ENCODE assay signal across 15 cellular contexts in the genomic region with DNA sequence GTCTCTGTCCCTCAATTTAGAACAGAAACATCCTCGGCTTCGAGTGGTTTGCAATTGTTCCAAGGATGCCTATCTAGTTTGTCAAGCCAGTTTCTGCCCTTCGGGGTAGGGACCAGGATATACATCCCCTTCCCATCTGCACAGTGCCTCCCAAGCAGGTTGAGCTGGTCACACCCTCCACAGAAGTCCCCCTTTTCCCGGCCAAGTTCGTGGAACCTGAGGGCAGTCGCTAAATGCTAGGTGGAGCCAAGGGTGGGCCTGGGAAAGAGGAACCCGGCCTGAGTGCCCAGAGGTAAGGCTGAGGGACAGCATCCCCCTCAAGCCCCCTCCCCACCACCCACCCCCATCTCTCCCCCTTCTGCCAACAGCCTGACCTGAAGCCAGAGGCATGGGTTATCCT.
A peak's percentile ranks its signal among the peaks of the same experiment; 100 is the strongest.
DNase-seq lines count a peak whose midpoint lies in the region; ATAC-seq and TF ChIP-seq lines count a peak whose summit lies in the region.
"Had no signal": no experiment of that assay in that cellular context is flagged by ENCODE, and none has a peak within 500 bp of the region (broad histone marks: within the 10 kb centered on the region; RNA-seq: fewer than 3 reads in every experiment).

No MANE protein-coding gene starts in this region.

- H3K9me3 ChIP-seq in WERI-Rb-1 (ENCODE audit: severe bottlenecking) (no peaks in the 10 kb centered on the region), neuronal stem cell (replicated peaks in 1 of 2; ENCODE audit: control insufficient read depth in 2 of 2, insufficient read depth in 1 of 2, low read depth in 1 of 2, low read length in 2 of 2) (no peaks in the 10 kb centered on the region)
- H3K9me3 ChIP-seq: BLaER1 treated with 17β-estradiol and CSF1 and Interleukin-3, amounts not matched to agents 10 nM and 100 nM had no signal

- H2BK12ac ChIP-seq in neuronal stem cell (ENCODE audit: low read length), result no peak overlapping the region

- H3K27me3 ChIP-seq in WERI-Rb-1 (ENCODE audit: insufficient read depth, low read depth, severe bottlenecking) (no peaks in the 10 kb centered on the region), neuronal stem cell (ENCODE audit: control insufficient read depth in 3 of 3, insufficient read depth in 3 of 3, low read depth in 1 of 3, low read length in 3 of 3) (peaks cover 0 to 10% (median 0%) of the 10 kb centered on the region in 3 experiments)
- H3K27me3 ChIP-seq: BLaER1 treated with 17β-estradiol and CSF1 and Interleukin-3, amounts not matched to agents 10 nM and 100 nM had no signal

- H2AFZ ChIP-seq in neuronal stem cell (ENCODE audit: low read length), result no peak overlapping the region
- H2AFZ ChIP-seq: GM23248 had no signal

- no peaks in the 10 kb centered on the region for H3K79me1 ChIP-seq in neuronal stem cell (ENCODE audit: low read depth, low read length)

- H3K14ac ChIP-seq in neuronal stem cell (ENCODE audit: low read length), result no peak overlapping the region

- H3K4me1 ChIP-seq in neuronal stem cell (ENCODE audit: control insufficient read depth in 2 of 2, insufficient read depth in 1 of 2, low read depth in 1 of 2, low read length in 2 of 2), result peaks cover 0 to 10% of the 10 kb centered on the region in 2 donors

- no peak overlapping the region for H4K8ac ChIP-seq in neuronal stem cell (ENCODE audit: low read depth, low read length)

- H3K27ac ChIP-seq in WERI-Rb-1 (peak overlapping the region; percentile 78; the same call in 1 of the 2 replicates), neuronal stem cell (replicated peaks; ENCODE audit: low read length) (no peak overlapping the region)
- H3K27ac ChIP-seq: GM23248 had no signal

- H3K36me3 ChIP-seq in WERI-Rb-1 (no peaks in the 10 kb centered on the region), neuronal stem cell (replicated peaks in 1 of 2; ENCODE audit: control insufficient read depth in 2 of 2, insufficient read depth in 2 of 2, low read length in 2 of 2) (no peaks in the 10 kb centered on the region)
- H3K36me3 ChIP-seq: BLaER1 treated with 17β-estradiol and CSF1 and Interleukin-3, amounts not matched to agents 10 nM and 100 nM had no signal

- no peak overlapping the region for H3K4me2 ChIP-seq in neuronal stem cell (ENCODE audit: insufficient read depth, low read length, poor library complexity, severe bottlenecking)

- no peak overlapping the region for H2BK15ac ChIP-seq in neuronal stem cell (ENCODE audit: low read length)

- no peak overlapping the region for H4K91ac ChIP-seq in neuronal stem cell (ENCODE audit: low read depth, low read length, poor library complexity)

- H2BK5ac ChIP-seq in neuronal stem cell (ENCODE audit: low read length), result no peak overlapping the region

- H3K23ac ChIP-seq in neuronal stem cell (ENCODE audit: low read depth, low read length, poor library complexity), result no peak overlapping the region

- TF ChIP-seq CTCF in WERI-Rb-1 (IDR thresholded peaks at IDR 0.05; ENCODE audit: low read depth, low read length), result no peak

- H3K4ac ChIP-seq in neuronal stem cell (ENCODE audit: low read length), result no peak overlapping the region

- no peak overlapping the region for H2AK5ac ChIP-seq in neuronal stem cell (ENCODE audit: low read depth, low read length)

- H3K9ac ChIP-seq in neuronal stem cell (ENCODE audit: low read depth, low read length, poor library complexity), result no peak overlapping the region
- H3K9ac ChIP-seq: BLaER1 treated with 17β-estradiol and CSF1 and Interleukin-3, amounts not matched to agents 10 nM and 100 nM; GM23248 had no signal

- DNase-seq in ELF-1 (ENCODE audit: low read depth, low spot score) (peak; percentile 33), WERI-Rb-1 (no peak), ecto neural progenitor cell (ENCODE audit: low spot score) (peak; percentile 40), neuronal stem cell (ENCODE audit: low spot score) (no peak), NAMALWA (ENCODE audit: low spot score) (no peak)
- no peak for DNase-seq in stimulated activated CD4-positive, alpha-beta T cell treated with anti-CD3 and anti-CD28 coated beads, Interleukin-4, amount 100 ng/mL, for 1 hour
- DNase-seq in stimulated activated CD4-positive, alpha-beta T cell treated with anti-CD3 and anti-CD28 coated beads, Interleukin-4, amount 100 ng/mL, for 24 hours, result no peak
- DNase-seq: ACHN; CD4-positive, CD25-positive, alpha-beta regulatory T cell; DMS53; GM23248; H7 had no signal

- H3K4me3 ChIP-seq in WERI-Rb-1 (ENCODE audit: low read depth, low read length), result no peak overlapping the region
- H3K4me3 ChIP-seq in neuronal stem cell (ENCODE audit: low read length in 2 of 2), result no peak overlapping the region
- H3K4me3 ChIP-seq: BLaER1 treated with 17β-estradiol and CSF1 and Interleukin-3, amounts not matched to agents 10 nM and 100 nM; GM23248 had no signal

- H2BK120ac ChIP-seq in neuronal stem cell (ENCODE audit: low read depth, low read length), result no peak overlapping the region

- peak overlapping the region; percentile 82 for H3K18ac ChIP-seq in neuronal stem cell (ENCODE audit: low read length)

- no peak for ATAC-seq in HG02642 (IDR thresholded peaks at IDR 0.05; ENCODE audit: poor library complexity, unreplicated experiment)
- ATAC-seq: HepG2 had no signal

- WGBS in neuronal stem cell (ENCODE audit: extremely low coverage in 2 of 2, insufficient read length in 2 of 2, insufficient replicate concordance in 1 of 2), 2 donors, result no CpG with 5 or more reads among the region's 7 CpGs

Comparison
In these comparisons a context has a peak if more than half of its experiments do, and no peak if none do; other contexts are left out.
1. DNase-seq: peak in ELF-1 (single experiment) and ecto neural progenitor cell (single experiment); none in WERI-Rb-1 (single experiment), neuronal stem cell (single experiment), NAMALWA (single experiment), stimulated activated CD4-positive, alpha-beta T cell treated with anti-CD3 and anti-CD28 coated beads, Interleukin-4, amount 100 ng/mL, for 1 hour (single experiment) and stimulated activated CD4-positive, alpha-beta T cell treated with anti-CD3 and anti-CD28 coated beads, Interleukin-4, amount 100 ng/mL, for 24 hours (single experiment).